35 cellular contexts compared by ENCODE assay signal in the genomic region with DNA sequence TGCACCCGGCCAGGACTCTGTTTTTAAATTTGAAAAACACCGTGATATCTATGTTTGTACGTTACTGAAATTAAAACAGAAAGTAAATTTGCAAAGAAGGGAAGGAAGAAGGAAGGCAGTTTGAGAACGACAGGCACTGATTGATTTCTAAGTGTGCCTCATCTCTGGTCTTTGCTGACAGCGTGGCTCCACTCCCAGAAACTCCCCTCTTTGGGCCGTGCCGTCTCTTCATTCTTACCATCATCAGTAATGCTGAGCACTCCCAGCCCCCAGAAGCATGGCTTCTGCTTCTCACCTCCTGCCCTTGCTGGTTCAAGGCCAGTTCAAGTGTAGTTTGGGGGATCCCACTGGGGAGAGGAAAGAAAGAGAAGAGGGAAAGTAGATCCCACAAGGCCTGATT.
"Had no signal": no experiment of that assay in that cellular context is flagged by ENCODE, and none has a peak within 500 bp of the region (broad histone marks: within the 10 kb centered on the region; RNA-seq: fewer than 3 reads in every experiment).

No MANE protein-coding gene starts in this region.

- H3K4me2 ChIP-seq: KMS-11 had no signal

- H3K27ac ChIP-seq: KMS-11 had no signal

- H3K9ac ChIP-seq: KMS-11 had no signal

- H3K36me3 ChIP-seq: MG63 had no signal

- H3K27me3 ChIP-seq: MG63 had no signal

- H3K9me3 ChIP-seq: MG63 had no signal

- DNase-seq: Karpas-422, Kasumi-1, MG63, MM.1S, MV-4-11, NCI-H1048, NCI-H1092, NCI-H1092 treated with DMSO at 0.1 percent for 48 hours, NCI-H1105, NCI-H1105 treated with DMSO at 0.1 percent for 48 hours, NCI-H1417, NCI-H1417 treated with DMSO at 0.1 percent for 48 hours, NCI-H1436, NCI-H1436 treated with DMSO at 0.1 percent for 48 hours, NCI-H146, NCI-H1694, NCI-H1694 treated with DMSO at 0.1 percent for 48 hours, NCI-H187, NCI-H187 treated with DMSO at 0.1 percent for 48 hours, NCI-H1930, NCI-H2029, NCI-H2029 treated with DMSO at 0.1 percent for 48 hours, NCI-H2081, NCI-H2081 treated with DMSO at 0.1 percent for 48 hours, NCI-H2107, NCI-H2171, NCI-H2171 treated with DMSO at 0.1 percent for 48 hours, NCI-H2227 treated with DMSO at 0.1 percent for 48 hours, NCI-H226, NCI-H345, NCI-H446, NCI-H446 treated with DMSO at 0.1 percent for 48 hours, NCI-H510A, NCI-H510A treated with DMSO at 0.1 percent for 48 hours had no signal

- H3K4me3 ChIP-seq: MG63 had no signal
